ENCODE assay signal across 11 cellular contexts in genomic region chr10:46516660-46517416, GRCh38. TPM values are rescaled to one million over a fixed set of nuclear protein-coding genes. Genes with fewer than 3 reads are reported as not detected.
DNase-seq lines count a peak whose midpoint lies in the region; ATAC-seq, FAIRE-seq and TF ChIP-seq lines count a peak whose summit lies in the region.
"Had no signal": no experiment of that assay in that cellular context is flagged by ENCODE, and none has a peak within 500 bp of the region (broad histone marks: within the 10 kb centered on the region; RNA-seq: fewer than 3 reads in every experiment).

No MANE protein-coding gene starts in this region.

- H3K4me3 ChIP-seq in A549, result no peak overlapping the region
- no peak overlapping the region for H3K4me3 ChIP-seq in HCT116 (replicated peaks in 1 of 2; ENCODE audit: low read depth in 1 of 2, low read length in 2 of 2)
- no peak overlapping the region for H3K4me3 ChIP-seq in astrocyte of the cerebellum (ENCODE audit: low read depth, low read length)
- H3K4me3 ChIP-seq: SK-N-MC, tibial nerve had no signal

- WGBS in A549 (ENCODE audit: missing lambda C conversion rate), result 51% methylated on average over 11 of the region's 11 CpGs

- TF ChIP-seq RAD21 in A549 (conservative IDR thresholded peaks at IDR 0.05 in 1 of 2, IDR thresholded peaks at IDR 0.05 in 1 of 2) (no peak; a peak in 2 of 5 replicates), HCT116 (IDR thresholded peaks at IDR 0.05; ENCODE audit: low read depth) (no peak)

- TF ChIP-seq CTCF in A549 (IDR thresholded peaks at IDR 0.05) (no peak), HCT116 (IDR thresholded peaks at IDR 0.05 in 2 of 3, conservative IDR thresholded peaks at IDR 0.05 in 1 of 3; ENCODE audit: borderline replicate concordance in 1 of 3, insufficient read depth in 1 of 3, low read depth in 2 of 3, low read length in 2 of 3) (no peak), astrocyte of the cerebellum (IDR thresholded peaks at IDR 0.05; ENCODE audit: low read depth, low read length, missing control alignments) (no peak)

- peak overlapping the region; percentile 82 to 86 for H3K27ac ChIP-seq in A549
- H3K27ac ChIP-seq in HCT116 (ENCODE audit: low read depth, low read length), result no peak overlapping the region
- H3K27ac ChIP-seq: SK-N-MC, tibial nerve had no signal

- no peaks in the 10 kb centered on the region for H3K9me2 ChIP-seq in HCT116 (ENCODE audit: insufficient read depth)

- in situ Hi-C loops in astrocyte of the cerebellum (cut with HindIII; ENCODE audit: low sequenced_read_pairs), result no loop called here

- FAIRE-seq in A549 (lab: Jason Lieb, UNC), result peak; percentile 36
- FAIRE-seq: D721Med had no signal

- RAD21 ChIA-PET in HCT116 (lab: Charles Lee; ENCODE audit: low non-redundant PET in 1 of 2, low total read pairs in 2 of 2, uncharacterized antibody in 2 of 2, unreplicated experiment in 2 of 2), result no interaction called here

- no TSS peak for BruUV-seq in HCT116 (replicated peaks; lab: Mats Ljungman, UMichigan)

- H3K27me3 ChIP-seq in HCT116 (ENCODE audit: insufficient read depth, low read length), result no peaks in the 10 kb centered on the region
- H3K27me3 ChIP-seq: tibial nerve had no signal

- no peak overlapping the region for H3K9ac ChIP-seq in HCT116 (ENCODE audit: low read length)

- CTCF ChIA-PET in A549 (lab: Yijun Ruan, JAX) (interaction anchor here (1.0 to 1.6 kb wide), 5 partner anchors 18 to 288 kb away, joined by 3 to 4 read pairs (median 3); no protein-coding TSS in a partner anchor), HCT116 (lab: Charles Lee) (no interaction called here)

- TF ChIP-seq EP300 in A549 (IDR thresholded peaks at IDR 0.05), result peak in 1 of 2 experiments; percentile 27; a peak in 2 of 5 replicates

- H3K9me3 ChIP-seq in A549 (peaks cover 7% of the 10 kb centered on the region; the same call in 1 of the 3 replicates), HCT116 (ENCODE audit: control insufficient read depth in 1 of 2, insufficient read depth in 1 of 2, low read depth in 1 of 2, low read length in 2 of 2) (no peaks in the 10 kb centered on the region)
- H3K9me3 ChIP-seq: tibial nerve had no signal

- intact Hi-C loops in HCT116 (cut with micrococcal nuclease), result no loop called here

- no peaks in the 10 kb centered on the region for H4K20me1 ChIP-seq in HCT116 (ENCODE audit: insufficient read depth)

- H3K4me1 ChIP-seq in A549, result peaks cover 53% of the 10 kb centered on the region
- peaks cover 0 to 11% of the 10 kb centered on the region in 2 experiments; a peak in 3 of 4 replicates for H3K4me1 ChIP-seq in HCT116 (ENCODE audit: control insufficient read depth in 1 of 2, insufficient read depth in 2 of 2, low read length in 2 of 2)
- H3K4me1 ChIP-seq: tibial nerve had no signal

- H3K4me2 ChIP-seq in A549, result peak overlapping the region; percentile 46
- H3K4me2 ChIP-seq in HCT116 (ENCODE audit: low read length), result peak overlapping the region; percentile 29

- ATAC-seq in A549 (peak; percentile 87 to 90), HCT116 (peak; percentile 65), HG02571 (IDR thresholded peaks at IDR 0.05; ENCODE audit: unreplicated experiment) (no peak), HG03097 (IDR thresholded peaks at IDR 0.05; ENCODE audit: low FRiP score, unreplicated experiment) (no peak)

- H3K79me2 ChIP-seq in HCT116 (ENCODE audit: insufficient read depth, low read length), result no peaks in the 10 kb centered on the region

- DNase-seq in A549 (ENCODE audit: low read depth in 1 of 2, low spot score in 1 of 2), result peak; percentile 85 to 97
- DNase-seq in HCT116 (ENCODE audit: low read depth, low spot score), result no peak
- peak; percentile 48 for DNase-seq in astrocyte of the cerebellum (ENCODE audit: low read depth)
- DNase-seq in left kidney (ENCODE audit: low read depth, low spot score), result peak; percentile 24
- no peak for DNase-seq in NOMO-1 treated with DMSO at 0.1 percent for 48 hours (lab: John Stamatoyannopoulos, UW; ENCODE audit: unreplicated experiment)
- DNase-seq in activated CD4-positive, alpha-beta T cell treated with anti-CD3 and anti-CD28 coated beads, Interleukin-2, amount 50 U/mL, for 4 hours, result no peak

- POLR2A ChIA-PET in A549 (lab: Yijun Ruan, JAX), result interaction anchor here (0.7 to 2.1 kb wide), 4 partner anchors 8 to 39 kb away, joined by 4 to 10 read pairs (median 6); no protein-coding TSS in a partner anchor
- POLR2A ChIA-PET in HCT116 (lab: Charles Lee), result interaction anchor here (0.8 kb wide), 1 partner anchor 28 kb away, joined by 3 read pairs; no protein-coding TSS in a partner anchor

- H3K36me3 ChIP-seq in HCT116 (ENCODE audit: control insufficient read depth in 1 of 2, insufficient read depth in 2 of 2, low read length in 2 of 2), result no peaks in the 10 kb centered on the region
- H3K36me3 ChIP-seq: tibial nerve had no signal

- TF ChIP-seq POLR2A in A549 (IDR thresholded peaks at IDR 0.05; ENCODE audit: low read length) (no peak), HCT116 (IDR thresholded peaks at IDR 0.05; ENCODE audit: borderline replicate concordance, extremely low read depth, insufficient read depth, insufficient read length) (no peak)

- H2AFZ ChIP-seq in HCT116 (ENCODE audit: low read depth, low read length, poor library complexity, severe bottlenecking), result no peak overlapping the region

TF ChIP-seq in A549, 52 proteins besides CTCF, POLR2A, EP300 and RAD21 (continues in another document):
- TF ChIP-seq CHD4 (IDR thresholded peaks at IDR 0.05; ENCODE audit: borderline replicate concordance) (no peak), BCL3 (IDR thresholded peaks at IDR 0.05) (no peak), JUNB (IDR thresholded peaks at IDR 0.05) (peak; percentile 72), MYC (IDR thresholded peaks at IDR 0.05; ENCODE audit: borderline replicate concordance, low read length) (no peak), JUN (IDR thresholded peaks at IDR 0.05) (peak; percentile 15 to 63; a peak in 2 of 5 replicates), GATA3 (IDR thresholded peaks at IDR 0.05; ENCODE audit: borderline replicate concordance) (no peak)

TF ChIP-seq in HCT116, 20 proteins besides CTCF, POLR2A, EP300 and RAD21:
- TF ChIP-seq YY1 (IDR thresholded peaks at IDR 0.05; ENCODE audit: extremely low read depth, insufficient replicate concordance, low read depth, low read length) (no peak), CEBPB (IDR thresholded peaks at IDR 0.05; ENCODE audit: low read depth) (no peak), JUND (IDR thresholded peaks at IDR 0.05) (no peak; the same call in 1 of the 2 replicates), ELF1 (IDR thresholded peaks at IDR 0.05; ENCODE audit: borderline replicate concordance, low read depth) (no peak), SP1 (IDR thresholded peaks at IDR 0.05; ENCODE audit: low read depth) (no peak), EGR1 (IDR thresholded peaks at IDR 0.05; ENCODE audit: low read depth) (no peak), ATF3 (IDR thresholded peaks at IDR 0.05) (no peak), EZH2 (IDR thresholded peaks at IDR 0.05) (no peak)

RNA-seq across cellular contexts. Expression of gene GPRIN2, which starts 39.6 kb away (rescaled TPM):
- 8.8 and 9.4 TPM in 2 replicates for polyA plus RNA-seq in A549 (2011; rRNA removed)
- polyA plus RNA-seq in A549 (2012; cell fraction: cytosol; rRNA removed), result 17.3 and 29.5 TPM in 2 replicates
- polyA plus RNA-seq in A549 (2012; cell fraction: nucleus; rRNA removed), result 62.0 and 88.1 TPM in 2 replicates
- polyA plus RNA-seq in A549 (2017; fragmentation: RNase III; extraction: RNeasy Plus Mini Kit Qiagen cat#74134 plus additional on column Dnase treatment), result 25.8 to 29.9 TPM (median 28.6 TPM) in 3 replicates
- 14.3 and 17.6 TPM in 2 replicates for polyA minus RNA-seq in A549 (2011; rRNA and poly(A)+ RNA removed)
- 1.7 TPM for total RNA-seq in HCT116 (2021; ENCODE audit: unreplicated experiment)
- polyA plus RNA-seq in HCT116 (2012), result 1.0 TPM in 2 replicates

RNA-seq across cellular contexts. Expression of gene NPY4R, which starts 51.1 kb away (rescaled TPM):
- polyA plus RNA-seq in A549 (2011; rRNA removed) (92.3 and 155 TPM in 2 replicates), A549 (2017; fragmentation: RNase III; extraction: RNeasy Plus Mini Kit Qiagen cat#74134 plus additional on column Dnase treatment) (71.6 to 79.6 TPM (median 76.1 TPM) in 3 replicates)
- polyA plus RNA-seq in A549 (2012; cell fraction: cytosol; rRNA removed), result 184 and 202 TPM in 2 replicates
- polyA plus RNA-seq in A549 (2012; cell fraction: nucleus; rRNA removed), result 317 and 331 TPM in 2 replicates
- polyA minus RNA-seq in A549 (2011; rRNA and poly(A)+ RNA removed), result 433 and 504 TPM in 2 replicates
- not detected for total RNA-seq in HCT116 (2021; ENCODE audit: unreplicated experiment)
- 0.04 TPM in 1 of 2 replicates, not detected in the other for polyA plus RNA-seq in HCT116 (2012)

Comparison
In these comparisons a context has a peak if more than half of its experiments do, and no peak if none do; other contexts are left out.
1. ATAC-seq: peak in A549 (2 of 2) and HCT116 (single experiment); none in HG02571 (single experiment) and HG03097 (single experiment).
2. DNase-seq: peak in A549 (2 of 2), astrocyte of the cerebellum (single experiment) and left kidney (single experiment); none in HCT116 (single experiment), NOMO-1 treated with DMSO at 0.1 percent for 48 hours (single experiment) and activated CD4-positive, alpha-beta T cell treated with anti-CD3 and anti-CD28 coated beads, Interleukin-2, amount 50 U/mL, for 4 hours (0 of 2).